15 cellular contexts compared by ENCODE assay signal in the genomic region with DNA sequence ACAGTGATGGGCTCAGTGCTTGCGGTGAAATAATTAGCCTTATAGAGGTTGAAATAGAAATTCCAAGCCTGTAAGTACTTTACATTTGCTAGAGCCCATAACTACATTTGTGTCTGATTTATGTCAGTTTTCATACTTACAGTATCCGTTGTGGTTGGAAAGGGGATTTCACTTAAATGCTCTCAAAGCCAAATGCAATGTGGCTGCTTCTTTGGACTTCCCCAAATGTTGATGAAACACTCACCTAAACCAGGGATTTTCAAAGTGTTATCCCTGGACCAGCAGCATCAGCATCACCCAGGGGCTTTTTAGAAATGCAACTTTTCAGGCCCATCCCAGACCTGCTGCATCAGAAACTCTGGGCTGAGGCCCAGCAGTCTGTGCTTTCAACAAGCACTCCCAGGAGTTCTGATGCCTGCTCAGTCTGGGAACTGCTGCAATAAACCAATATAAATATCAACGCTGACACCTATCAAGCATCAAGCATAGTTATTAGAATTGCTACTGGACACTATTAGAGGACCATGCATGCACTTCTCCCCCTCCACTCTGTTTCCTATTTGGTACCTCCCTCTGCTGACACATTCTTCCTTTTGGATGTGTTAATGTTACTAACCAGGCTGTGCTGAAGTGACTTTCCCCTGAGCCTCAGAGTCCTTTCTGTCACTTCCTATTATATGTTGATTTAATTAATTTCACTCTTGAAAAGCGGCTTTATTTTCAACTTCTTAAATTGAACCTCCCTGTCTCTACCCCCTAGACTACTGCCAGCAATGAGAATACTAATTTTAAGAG.
DNase-seq lines count a peak whose midpoint lies in the region; ATAC-seq and TF ChIP-seq lines count a peak whose summit lies in the region.
"Had no signal": no experiment of that assay in that cellular context is flagged by ENCODE, and none has a peak within 500 bp of the region (broad histone marks: within the 10 kb centered on the region; RNA-seq: fewer than 3 reads in every experiment).

No MANE protein-coding gene starts in this region.

- H3K36me3 ChIP-seq in adrenal gland (replicated peaks in 1 of 2): no peaks in the 10 kb centered on the region
- H3K36me3 ChIP-seq: heart right ventricle, thoracic aorta had no signal

- H3K9me3 Mint-ChIP-seq in nephron: no peaks in the 10 kb centered on the region
- H3K9me3 Mint-ChIP-seq: effector memory CD8-positive, alpha-beta T cell had no signal

- H3K4me3 ChIP-seq in adrenal gland: no peak overlapping the region
- H3K4me3 ChIP-seq: heart right ventricle, thoracic aorta had no signal

- ATAC-seq in GM18909 (IDR thresholded peaks at IDR 0.05; ENCODE audit: poor library complexity, unreplicated experiment) (peak; percentile 75), GM21717 (IDR thresholded peaks at IDR 0.05; ENCODE audit: unreplicated experiment) (peak; percentile 90), HG03342 (IDR thresholded peaks at IDR 0.05; ENCODE audit: unreplicated experiment) (peak; percentile 64)
- ATAC-seq: effector memory CD8-positive, alpha-beta T cell had no signal

- peak overlapping the region; percentile 29 to 62 (median 54) for H3K27ac Mint-ChIP-seq in nephron
- H3K27ac Mint-ChIP-seq: effector memory CD8-positive, alpha-beta T cell had no signal

- no peak for TF ChIP-seq POLR2A in adrenal gland (IDR thresholded peaks at IDR 0.05)

- no peak overlapping the region for H3K4me3 Mint-ChIP-seq in nephron
- H3K4me3 Mint-ChIP-seq: effector memory CD8-positive, alpha-beta T cell had no signal

- no peak for DNase-seq in mucosa of gallbladder (ENCODE audit: low spot score)
- no peak for DNase-seq in adrenal gland
- DNase-seq in 8988T: no peak
- DNase-seq: activated CD4-positive, alpha-beta T cell treated with anti-CD3 and anti-CD28 coated beads, Interleukin-2, amount 50 U/mL, for 48 hours; aorta; effector memory CD8-positive, alpha-beta T cell; heart right ventricle; mesenchymal stem cell; NCI-H1105 treated with DMSO at 0.1 percent for 48 hours; SW 1271 had no signal

- 45 to 65% (median 54%) methylated on average over 4 of the region's 4 CpGs for WGBS in adrenal gland, 4 donors

- no peak overlapping the region for H3K27ac ChIP-seq in adrenal gland
- H3K27ac ChIP-seq: heart right ventricle, thoracic aorta had no signal

- H3K27me3 ChIP-seq in adrenal gland: no peaks in the 10 kb centered on the region

- no peaks in the 10 kb centered on the region for H3K36me3 Mint-ChIP-seq in nephron (ENCODE audit: low read depth)

- TF ChIP-seq CTCF in nephron (IDR thresholded peaks at IDR 0.05; ENCODE audit: unreplicated experiment in 3 of 3): no peak
- TF ChIP-seq CTCF in adrenal gland (IDR thresholded peaks at IDR 0.05): no peak

- H3K9me3 ChIP-seq in adrenal gland (replicated peaks in 1 of 3): no peaks in the 10 kb centered on the region
- H3K9me3 ChIP-seq: heart right ventricle, thoracic aorta had no signal

- intact Hi-C loops in adrenal gland (cut with DNase I): no loop called here

- no peaks in the 10 kb centered on the region for H3K27me3 Mint-ChIP-seq in nephron (ENCODE audit: low read depth)

- H3K4me1 Mint-ChIP-seq in nephron: peaks cover 26% of the 10 kb centered on the region

- no peaks in the 10 kb centered on the region for H3K4me1 ChIP-seq in adrenal gland (replicated peaks in 1 of 2)
